Comparison of ENCODE assay signal across 7 cellular contexts in the genomic region with DNA sequence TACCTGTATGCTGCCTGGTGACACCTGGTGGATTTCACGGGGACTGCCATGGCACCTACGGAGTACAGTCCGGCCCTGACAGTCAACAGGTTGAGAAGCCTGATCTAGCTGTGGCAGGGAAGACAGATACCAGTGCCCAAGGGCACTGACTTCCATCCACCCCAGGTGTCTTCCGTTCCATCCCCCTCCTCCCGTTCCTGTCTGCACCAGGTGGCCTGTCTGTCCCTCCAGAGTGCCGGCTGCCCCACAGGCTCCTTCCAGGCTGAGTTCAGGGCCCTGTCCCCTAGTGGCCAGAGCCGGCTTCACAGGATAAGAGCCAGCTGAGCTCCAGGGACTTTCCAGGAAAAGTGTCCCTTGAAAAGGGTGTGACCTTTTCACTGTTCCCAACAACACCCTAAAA. TPM values are rescaled to one million over a fixed set of nuclear protein-coding genes. Genes with fewer than 3 reads are reported as not detected.
DNase-seq lines count a peak whose midpoint lies in the region; ATAC-seq and TF ChIP-seq lines count a peak whose summit lies in the region.
"Not testable (repeated sequence)": the region's sequence is repeated elsewhere in the genome, so short reads cannot be mapped to it uniquely, and the experiment has no call there.

No MANE protein-coding gene starts in this region.

- H3K9me3 ChIP-seq in T-helper 17 cell (ENCODE audit: control insufficient read depth, low read length, poor library complexity, severe bottlenecking); smooth muscle cell (replicated peaks; ENCODE audit: low read depth): not testable (repeated sequence)

- H3K4me3 Mint-ChIP-seq in T-helper 17 cell (peak overlapping the region; percentile 55), mesothelial cell of epicardium (peak overlapping the region; percentile 57)
- peak overlapping the region; percentile 28 for H3K4me3 Mint-ChIP-seq in activated naive CD4-positive, alpha-beta T cell treated with anti-CD3 and anti-CD28 coated beads for 36 hours
- H3K4me3 Mint-ChIP-seq in chondrocyte (ENCODE audit: unreplicated experiment) = not testable (repeated sequence)

- not testable (repeated sequence) for DNase-seq in GM12865 (ENCODE audit: low read depth); T-helper 17 cell; chondrocyte (ENCODE audit: low spot score); smooth muscle cell (lab: John Stamatoyannopoulos, UW; ENCODE audit: unreplicated experiment)
- peak in 2 of 3 experiments; percentile 1 to 8 for DNase-seq in activated CD8-positive, alpha-beta memory T cell treated with anti-CD3 and anti-CD28 coated beads for 48 hours (ENCODE audit: low read depth in 2 of 3, low spot score in 2 of 3)
- DNase-seq in activated naive CD4-positive, alpha-beta T cell treated with anti-CD3 and anti-CD28 coated beads for 36 hours = peak; percentile 5
- peak in 1 of 2 experiments; percentile 41 for DNase-seq in mesothelial cell of epicardium (ENCODE audit: low spot score in 2 of 2, unreplicated experiment in 2 of 2)

- H3K36me3 Mint-ChIP-seq in T-helper 17 cell (ENCODE audit: low read depth); activated naive CD4-positive, alpha-beta T cell treated with anti-CD3 and anti-CD28 coated beads for 36 hours (ENCODE audit: low read depth); chondrocyte (ENCODE audit: low read depth); mesothelial cell of epicardium: not testable (repeated sequence)

- not testable (repeated sequence) for H3K36me3 ChIP-seq in smooth muscle cell (ENCODE audit: low read depth)

- 11% methylated on average over 4 of the region's 7 CpGs for WGBS in smooth muscle cell (ENCODE audit: low lambda C conversion rate)

- intact Hi-C loops in activated naive CD4-positive, alpha-beta T cell treated with anti-CD3 and anti-CD28 coated beads for 36 hours (cut with micrococcal nuclease) = not testable (repeated sequence)

- not testable (repeated sequence) for H3K27ac Mint-ChIP-seq in T-helper 17 cell; activated naive CD4-positive, alpha-beta T cell treated with anti-CD3 and anti-CD28 coated beads for 36 hours; chondrocyte (ENCODE audit: unreplicated experiment)
- peak overlapping the region; percentile 68 for H3K27ac Mint-ChIP-seq in mesothelial cell of epicardium

- ATAC-seq in T-helper 17 cell = not testable (repeated sequence)

- not testable (repeated sequence) for H3K4me2 ChIP-seq in smooth muscle cell

- H3K27ac ChIP-seq in smooth muscle cell (ENCODE audit: low read depth) = not testable (repeated sequence)

- not testable (repeated sequence) for H3K4me1 Mint-ChIP-seq in T-helper 17 cell; activated naive CD4-positive, alpha-beta T cell treated with anti-CD3 and anti-CD28 coated beads for 36 hours (ENCODE audit: low read depth); chondrocyte (ENCODE audit: low read depth); mesothelial cell of epicardium

- not testable (repeated sequence) for H3F3A ChIP-seq in smooth muscle cell (ENCODE audit: low read depth)

- not testable (repeated sequence) for H2AFZ ChIP-seq in smooth muscle cell (ENCODE audit: low read depth)

- not testable (repeated sequence) for H3K9ac ChIP-seq in smooth muscle cell (ENCODE audit: low read depth)

- H3K4me1 ChIP-seq in smooth muscle cell (ENCODE audit: low read depth) = not testable (repeated sequence)

- TF ChIP-seq CTCF in GM12865 (IDR thresholded peaks at IDR 0.05; ENCODE audit: insufficient read depth, low read depth, low read length, missing control alignments) (peak; percentile 2), chondrocyte (IDR thresholded peaks at IDR 0.05) (peak; percentile 53), smooth muscle cell (IDR thresholded peaks at IDR 0.05; ENCODE audit: borderline replicate concordance, insufficient read depth, poor library complexity, severe bottlenecking) (peak; percentile 20)
- not testable (repeated sequence) for TF ChIP-seq CTCF in mesothelial cell of epicardium (IDR thresholded peaks at IDR 0.05; ENCODE audit: unreplicated experiment)

- not testable (repeated sequence) for H3K79me2 ChIP-seq in smooth muscle cell (ENCODE audit: low read depth)

- not testable (repeated sequence) for H4K20me1 ChIP-seq in smooth muscle cell (ENCODE audit: low read depth)

- CTCF ChIA-PET in activated naive CD4-positive, alpha-beta T cell treated with anti-CD3 and anti-CD28 coated beads for 36 hours (lab: Charles Lee) = not testable (repeated sequence)

- H3K4me3 ChIP-seq in GM12865 (ENCODE audit: low read depth, low read length); smooth muscle cell: not testable (repeated sequence)

- H3K27me3 ChIP-seq in smooth muscle cell (ENCODE audit: low read depth) = not testable (repeated sequence)

- not testable (repeated sequence) for H3K9me3 Mint-ChIP-seq in activated naive CD4-positive, alpha-beta T cell treated with anti-CD3 and anti-CD28 coated beads for 36 hours; chondrocyte (ENCODE audit: low read depth); mesothelial cell of epicardium

- H3K27me3 Mint-ChIP-seq in T-helper 17 cell; activated naive CD4-positive, alpha-beta T cell treated with anti-CD3 and anti-CD28 coated beads for 36 hours (ENCODE audit: low read depth); chondrocyte (ENCODE audit: low read depth); mesothelial cell of epicardium (ENCODE audit: low read depth): not testable (repeated sequence)

RNA-seq across cellular contexts. Expression of gene GOLGA6L4, which starts 10.9 kb away (rescaled TPM):
- total RNA-seq in T-helper 17 cell = 1 to 10 TPM; 2.9 to 4.1 TPM
- under 1 TPM; 0.37 to 0.76 TPM for total RNA-seq in activated naive CD4-positive, alpha-beta T cell treated with anti-CD3 and anti-CD28 coated beads for 36 hours
- 3.4 to 6.8 TPM (median 6.2 TPM) in 3 replicates for total RNA-seq in chondrocyte
- total RNA-seq in mesothelial cell of epicardium = 10.9 to 13.7 TPM (median 12.2 TPM) in 3 replicates
- 4.4 and 6.5 TPM in 2 replicates for total RNA-seq in smooth muscle cell
- polyA plus RNA-seq in smooth muscle cell = 2.9 and 3.2 TPM in 2 replicates
